ENCODE assay signal across 1 cellular context in genomic region chr9:4864698-4865097, GRCh38.
TF ChIP-seq lines count a peak whose summit lies in the region.

No MANE protein-coding gene starts in this region.

TF ChIP-seq in WTC11, 78 proteins besides CTCF, POLR2A, EP300 and RAD21 (continued from another document):
- no peak for TF ChIP-seq E2F5 (CRISPR knock-in tag; IDR thresholded peaks at IDR 0.05)
- TF ChIP-seq, protein P1, sequence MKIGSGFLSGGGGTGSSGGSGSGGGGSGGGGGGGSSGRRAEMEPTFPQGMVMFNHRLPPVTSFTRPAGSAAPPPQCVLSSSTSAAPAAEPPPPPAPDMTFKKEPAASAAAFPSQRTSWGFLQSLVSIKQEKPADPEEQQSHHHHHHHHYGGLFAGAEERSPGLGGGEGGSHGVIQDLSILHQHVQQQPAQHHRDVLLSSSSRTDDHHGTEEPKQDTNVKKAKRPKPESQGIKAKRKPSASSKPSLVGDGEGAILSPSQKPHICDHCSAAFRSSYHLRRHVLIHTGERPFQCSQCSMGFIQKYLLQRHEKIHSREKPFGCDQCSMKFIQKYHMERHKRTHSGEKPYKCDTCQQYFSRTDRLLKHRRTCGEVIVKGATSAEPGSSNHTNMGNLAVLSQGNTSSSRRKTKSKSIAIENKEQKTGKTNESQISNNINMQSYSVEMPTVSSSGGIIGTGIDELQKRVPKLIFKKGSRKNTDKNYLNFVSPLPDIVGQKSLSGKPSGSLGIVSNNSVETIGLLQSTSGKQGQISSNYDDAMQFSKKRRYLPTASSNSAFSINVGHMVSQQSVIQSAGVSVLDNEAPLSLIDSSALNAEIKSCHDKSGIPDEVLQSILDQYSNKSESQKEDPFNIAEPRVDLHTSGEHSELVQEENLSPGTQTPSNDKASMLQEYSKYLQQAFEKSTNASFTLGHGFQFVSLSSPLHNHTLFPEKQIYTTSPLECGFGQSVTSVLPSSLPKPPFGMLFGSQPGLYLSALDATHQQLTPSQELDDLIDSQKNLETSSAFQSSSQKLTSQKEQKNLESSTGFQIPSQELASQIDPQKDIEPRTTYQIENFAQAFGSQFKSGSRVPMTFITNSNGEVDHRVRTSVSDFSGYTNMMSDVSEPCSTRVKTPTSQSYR (CRISPR knock-in tag; IDR thresholded peaks at IDR 0.05) = no peak
- TF ChIP-seq ARID4B (CRISPR knock-in tag; IDR thresholded peaks at IDR 0.05; ENCODE audit: borderline replicate concordance) = no peak
- TF ChIP-seq AFF4 (CRISPR knock-in tag; IDR thresholded peaks at IDR 0.05; ENCODE audit: borderline replicate concordance) = no peak
- TF ChIP-seq CBFB (CRISPR knock-in tag; IDR thresholded peaks at IDR 0.05; ENCODE audit: low read depth) = no peak
- TF ChIP-seq, protein P2, sequence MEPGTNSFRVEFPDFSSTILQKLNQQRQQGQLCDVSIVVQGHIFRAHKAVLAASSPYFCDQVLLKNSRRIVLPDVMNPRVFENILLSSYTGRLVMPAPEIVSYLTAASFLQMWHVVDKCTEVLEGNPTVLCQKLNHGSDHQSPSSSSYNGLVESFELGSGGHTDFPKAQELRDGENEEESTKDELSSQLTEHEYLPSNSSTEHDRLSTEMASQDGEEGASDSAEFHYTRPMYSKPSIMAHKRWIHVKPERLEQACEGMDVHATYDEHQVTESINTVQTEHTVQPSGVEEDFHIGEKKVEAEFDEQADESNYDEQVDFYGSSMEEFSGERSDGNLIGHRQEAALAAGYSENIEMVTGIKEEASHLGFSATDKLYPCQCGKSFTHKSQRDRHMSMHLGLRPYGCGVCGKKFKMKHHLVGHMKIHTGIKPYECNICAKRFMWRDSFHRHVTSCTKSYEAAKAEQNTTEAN (CRISPR knock-in tag; IDR thresholded peaks at IDR 0.05) = no peak
- TF ChIP-seq TP53 (CRISPR knock-in tag; IDR thresholded peaks at IDR 0.05) = no peak
